ENCODE assay signal across 10 cellular contexts in the genomic region with DNA sequence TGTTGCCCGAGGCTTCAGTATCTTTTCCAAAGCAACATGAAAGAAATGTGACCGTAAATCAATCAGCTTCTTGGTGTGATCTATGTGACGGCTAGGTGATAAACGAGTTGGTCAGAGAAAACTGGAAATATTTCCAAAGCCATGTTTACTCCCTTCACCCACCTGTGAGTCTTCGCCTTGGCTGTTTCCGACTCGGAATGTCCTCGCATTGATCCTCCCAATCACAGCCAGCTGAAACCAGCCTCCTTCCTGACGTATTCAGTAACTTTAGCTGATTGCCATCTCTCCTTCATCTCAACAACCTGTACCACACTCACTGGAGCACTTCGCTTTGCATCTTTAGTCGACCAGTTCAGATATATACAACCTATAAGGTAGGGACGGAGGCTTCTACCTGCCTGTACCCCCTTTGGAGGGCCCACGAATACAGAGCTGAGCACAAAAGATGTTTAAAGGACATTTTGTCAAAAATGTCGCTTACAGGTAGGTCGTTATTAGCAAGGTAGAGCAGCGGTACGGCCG. TPM values are rescaled to one million over a fixed set of nuclear protein-coding genes. Genes with fewer than 3 reads are reported as not detected.
DNase-seq lines count a peak whose midpoint lies in the region; ATAC-seq and TF ChIP-seq lines count a peak whose summit lies in the region.
"Had no signal": no experiment of that assay in that cellular context is flagged by ENCODE, and none has a peak within 500 bp of the region (broad histone marks: within the 10 kb centered on the region; RNA-seq: fewer than 3 reads in every experiment).

No MANE protein-coding gene starts in this region.

- H3K4me3 Mint-ChIP-seq in memory B cell (peak overlapping the region; percentile 87), type B pancreatic cell (peak overlapping the region; percentile 87)

- TF ChIP-seq CTCF in GM13977 (IDR thresholded peaks at IDR 0.05; ENCODE audit: extremely low read depth, insufficient read depth, missing control alignments) (no peak), colonic mucosa (IDR thresholded peaks at IDR 0.05) (no peak), type B pancreatic cell (conservative IDR thresholded peaks at IDR 0.05) (no peak)

- H3K27ac ChIP-seq in colonic mucosa = peak overlapping the region; percentile 91

- H3K36me3 Mint-ChIP-seq in memory B cell (peaks cover 16% of the 10 kb centered on the region), type B pancreatic cell (peaks cover 17% of the 10 kb centered on the region)

- peak overlapping the region; percentile 67 for H3K4me3 ChIP-seq in colonic mucosa

- H3K9ac ChIP-seq in colonic mucosa (ENCODE audit: low read depth in 2 of 2, low read length in 2 of 2) = peak overlapping the region; percentile 86 to 97

- H3K9me3 ChIP-seq in colonic mucosa = no peaks in the 10 kb centered on the region

- peaks cover 21% of the 10 kb centered on the region for H3K4me1 Mint-ChIP-seq in memory B cell
- H3K4me1 Mint-ChIP-seq in type B pancreatic cell (ENCODE audit: unreplicated experiment) = peaks cover 26% of the 10 kb centered on the region

- intact Hi-C loops in colonic mucosa (cut with DNase I) = no loop called here

- H3K27me3 Mint-ChIP-seq in memory B cell = no peaks in the 10 kb centered on the region
- H3K27me3 Mint-ChIP-seq in type B pancreatic cell = no peaks in the 10 kb centered on the region

- DNase-seq in GM13977 (ENCODE audit: low spot score) (peak; percentile 46), NCI-H2227 (lab: John Stamatoyannopoulos, UW; ENCODE audit: unreplicated experiment) (peak; percentile 45), colonic mucosa (peak; percentile 40), memory B cell (ENCODE audit: low spot score in 2 of 2) (no peak), type B pancreatic cell (ENCODE audit: extremely low spot score, unreplicated experiment) (no peak)

- in situ Hi-C loops in GM13977 (cut with MboI; ENCODE audit: low pct_unique_long_range_greater_than_20kb, low sequenced_read_pairs, unreplicated experiment) = no loop called here

- H3K27ac Mint-ChIP-seq in memory B cell = peak overlapping the region; percentile 28
- peak overlapping the region; percentile 93 for H3K27ac Mint-ChIP-seq in type B pancreatic cell

- no peaks in the 10 kb centered on the region for H3K27me3 ChIP-seq in colonic mucosa

- H3K4me1 ChIP-seq in colonic mucosa = peaks cover 6% of the 10 kb centered on the region

- ATAC-seq in memory B cell (ENCODE audit: low read depth) = no peak
- ATAC-seq in GM21786 (IDR thresholded peaks at IDR 0.05; ENCODE audit: unreplicated experiment) = no peak
- no peak for ATAC-seq in HG02973 (IDR thresholded peaks at IDR 0.05; ENCODE audit: unreplicated experiment)
- ATAC-seq in HG03342 (IDR thresholded peaks at IDR 0.05; ENCODE audit: unreplicated experiment) = no peak

- no peaks in the 10 kb centered on the region for H3K9me3 Mint-ChIP-seq in memory B cell
- no peaks in the 10 kb centered on the region for H3K9me3 Mint-ChIP-seq in type B pancreatic cell

- peaks cover 12% of the 10 kb centered on the region for H3K36me3 ChIP-seq in colonic mucosa

RNA-seq across cellular contexts. Expression of a gene that starts 7.2 kb away (rescaled TPM):
- 1,000 to 10,000 TPM; 1,223 to 1,367 TPM for total RNA-seq in colonic mucosa
- total RNA-seq in type B pancreatic cell (ENCODE audit: low replicate concordance) = 2,046 and 2,187 TPM in 2 replicates

RNA-seq across cellular contexts. Expression of a gene that starts 21.8 kb away (rescaled TPM):
- total RNA-seq in colonic mucosa (not detected), type B pancreatic cell (ENCODE audit: low replicate concordance) (0.24 and 1.1 TPM in 2 replicates)
- total RNA-seq: activated CD8-positive, alpha-beta memory T cell treated with anti-CD3 and anti-CD28 coated beads for 36 hours; subcutaneous adipose tissue had no signal

RNA-seq across cellular contexts. Expression of a gene that starts 36.2 kb away (rescaled TPM):
- total RNA-seq in colonic mucosa (not detected), type B pancreatic cell (ENCODE audit: low replicate concordance) (not detected in 2 replicates)
- total RNA-seq: activated CD8-positive, alpha-beta memory T cell treated with anti-CD3 and anti-CD28 coated beads for 36 hours; subcutaneous adipose tissue had no signal

RNA-seq across cellular contexts. Expression of a gene that starts 59.9 kb away (rescaled TPM):
- total RNA-seq in colonic mucosa = 10 to 100 TPM; 47.1 TPM
- total RNA-seq in type B pancreatic cell (ENCODE audit: low replicate concordance) = 51.4 and 77.9 TPM in 2 replicates

Comparison
In these comparisons a context has a peak if more than half of its experiments do, and no peak if none do; other contexts are left out.
1. DNase-seq: peak in GM13977 (single experiment), NCI-H2227 (single experiment) and colonic mucosa (single experiment); none in memory B cell (0 of 2) and type B pancreatic cell (single experiment).